ENCODE assay signal across 15 cellular contexts in the genomic region with DNA sequence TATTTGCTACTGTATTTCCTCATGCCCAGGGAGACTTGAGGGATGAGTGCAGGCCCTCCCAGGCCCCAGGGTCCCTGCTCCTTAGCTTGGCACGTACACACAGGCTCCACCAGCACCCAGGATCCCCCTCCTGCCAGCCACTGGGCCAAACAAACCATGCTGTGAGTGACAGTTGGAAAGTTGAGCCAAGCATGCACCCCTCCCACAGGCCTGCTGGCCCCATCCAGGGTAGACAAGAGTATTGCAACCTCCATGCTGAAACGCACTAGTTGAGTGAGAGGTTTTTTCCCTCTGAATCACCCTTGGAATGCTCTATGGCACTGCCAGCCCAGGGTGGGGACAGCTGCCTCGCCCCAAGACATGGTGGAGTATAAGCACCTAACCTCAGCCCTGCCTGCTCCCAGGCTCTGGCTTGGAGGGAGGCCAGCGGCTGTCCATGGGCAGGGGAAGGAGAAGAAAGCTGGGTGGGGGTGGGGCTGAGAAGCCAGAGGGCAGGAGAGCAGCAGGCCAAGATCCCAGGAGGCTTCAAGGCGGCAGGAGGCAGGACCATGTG. TPM values are rescaled to one million over a fixed set of nuclear protein-coding genes. Genes with fewer than 3 reads are reported as not detected.
DNase-seq lines count a peak whose midpoint lies in the region; ATAC-seq and TF ChIP-seq lines count a peak whose summit lies in the region.
"Had no signal": no experiment of that assay in that cellular context is flagged by ENCODE, and none has a peak within 500 bp of the region (broad histone marks: within the 10 kb centered on the region; RNA-seq: fewer than 3 reads in every experiment).

No MANE protein-coding gene starts in this region.

- H3F3A ChIP-seq in GM23338 (replicated peaks; ENCODE audit: low read depth), result no peaks in the 10 kb centered on the region

- peaks cover 11% of the 10 kb centered on the region for H3K4me1 Mint-ChIP-seq in GM23338
- H3K4me1 Mint-ChIP-seq: CD14-positive monocyte, immature natural killer cell had no signal

- no peaks in the 10 kb centered on the region for H3K79me2 ChIP-seq in GM23338 (replicated peaks; ENCODE audit: insufficient read depth)

- no peak for ATAC-seq in GM19452 (IDR thresholded peaks at IDR 0.05; ENCODE audit: unreplicated experiment)
- ATAC-seq in GM23338, result no peak

- peaks cover 10% of the 10 kb centered on the region for H3K9me3 Mint-ChIP-seq in GM23338
- H3K9me3 Mint-ChIP-seq: immature natural killer cell had no signal

- no peak overlapping the region for H2AFZ ChIP-seq in GM23338

- no peak overlapping the region for H3K4me3 Mint-ChIP-seq in GM23338
- H3K4me3 Mint-ChIP-seq: CD14-positive monocyte, immature natural killer cell had no signal

- TF ChIP-seq CTCF in RWPE1 (conservative IDR thresholded peaks at IDR 0.05; ENCODE audit: low read depth) (no peak), GM23338 (conservative IDR thresholded peaks at IDR 0.05; ENCODE audit: low read depth in 2 of 2) (no peak)

- H3K36me3 Mint-ChIP-seq in GM23338 (ENCODE audit: low read depth), result peaks cover 13% of the 10 kb centered on the region; the same call in 2 of the 3 replicates
- H3K36me3 Mint-ChIP-seq: CD14-positive monocyte, immature natural killer cell had no signal

- H3K4me2 ChIP-seq in GM23338, result no peak overlapping the region

- H3K9me2 ChIP-seq in GM23338 (ENCODE audit: insufficient read depth), result 0 out of 2 replicates have a peak, but pooled peaks cover 3% of the 10 kb centered on the region

- H3K27ac Mint-ChIP-seq in GM23338, result no peak overlapping the region
- H3K27ac Mint-ChIP-seq: CD14-positive monocyte, immature natural killer cell had no signal

- no peaks in the 10 kb centered on the region for H4K20me1 ChIP-seq in GM23338 (replicated peaks; ENCODE audit: insufficient read depth)

- no peak overlapping the region for H3K4me3 ChIP-seq in GM23338
- H3K4me3 ChIP-seq: HAP-1 had no signal

- CTCF ChIA-PET in RWPE1 (lab: Yijun Ruan, JAX), result no interaction called here

- H3K36me3 ChIP-seq in GM23338 (ENCODE audit: insufficient read depth), result no peaks in the 10 kb centered on the region
- H3K36me3 ChIP-seq: HAP-1 had no signal

- intact Hi-C loops in posterior vena cava (cut with DNase I), result no loop called here

- H3K27ac ChIP-seq in RWPE1 (peak overlapping the region; percentile 100), GM23338 (ENCODE audit: low read depth) (no peak overlapping the region)

- DNase-seq in EH (ENCODE audit: low read depth), result peak; percentile 67
- peak; percentile 89 for DNase-seq in RWPE1 (ENCODE audit: low spot score)
- DNase-seq in fibroblast of peridontal ligament (ENCODE audit: extremely low read depth), result peak; percentile 18
- DNase-seq in posterior vena cava (ENCODE audit: low spot score), result peak; percentile 55
- no peak for DNase-seq in cerebellar nuclear complex (lab: John Stamatoyannopoulos, UW)
- no peak for DNase-seq in ecto neural progenitor cell (ENCODE audit: low spot score)
- DNase-seq in GM23338 (ENCODE audit: low spot score), result no peak
- DNase-seq: activated CD4-positive, alpha-beta T cell treated with anti-CD3 and anti-CD28 coated beads for 4 hours; activated naive CD4-positive, alpha-beta T cell treated with anti-CD3 and anti-CD28 coated beads, Interleukin-2, amount 50 U/mL, for 16 hours; effector memory CD4-positive, alpha-beta T cell; immature natural killer cell; NCI-H2081 treated with DMSO at 0.1 percent for 48 hours had no signal

- 0 out of 2 replicates have a peak, but pooled peaks cover 3% of the 10 kb centered on the region for H3K4me1 ChIP-seq in GM23338 (ENCODE audit: insufficient read depth)
- H3K4me1 ChIP-seq: HAP-1 had no signal

- no peaks in the 10 kb centered on the region for H3K27me3 ChIP-seq in GM23338 (ENCODE audit: insufficient read depth)

- POLR2A ChIA-PET in RWPE1 (lab: Yijun Ruan, JAX; ENCODE audit: low non-redundant PET), result no interaction called here

- peaks cover 4% of the 10 kb centered on the region for H3K27me3 Mint-ChIP-seq in GM23338 (ENCODE audit: insufficient read depth, low read depth, poor library complexity)

TF ChIP-seq in GM23338, 12 proteins besides CTCF, POLR2A, EP300 and RAD21 (continues in another document):
- TF ChIP-seq EZH2phosphoT487 (IDR thresholded peaks at IDR 0.05; ENCODE audit: unreplicated experiment) (no peak), POLR2AphosphoS5 (IDR thresholded peaks at IDR 0.05; ENCODE audit: low read depth) (no peak)
- TF ChIP-seq, protein P1, sequence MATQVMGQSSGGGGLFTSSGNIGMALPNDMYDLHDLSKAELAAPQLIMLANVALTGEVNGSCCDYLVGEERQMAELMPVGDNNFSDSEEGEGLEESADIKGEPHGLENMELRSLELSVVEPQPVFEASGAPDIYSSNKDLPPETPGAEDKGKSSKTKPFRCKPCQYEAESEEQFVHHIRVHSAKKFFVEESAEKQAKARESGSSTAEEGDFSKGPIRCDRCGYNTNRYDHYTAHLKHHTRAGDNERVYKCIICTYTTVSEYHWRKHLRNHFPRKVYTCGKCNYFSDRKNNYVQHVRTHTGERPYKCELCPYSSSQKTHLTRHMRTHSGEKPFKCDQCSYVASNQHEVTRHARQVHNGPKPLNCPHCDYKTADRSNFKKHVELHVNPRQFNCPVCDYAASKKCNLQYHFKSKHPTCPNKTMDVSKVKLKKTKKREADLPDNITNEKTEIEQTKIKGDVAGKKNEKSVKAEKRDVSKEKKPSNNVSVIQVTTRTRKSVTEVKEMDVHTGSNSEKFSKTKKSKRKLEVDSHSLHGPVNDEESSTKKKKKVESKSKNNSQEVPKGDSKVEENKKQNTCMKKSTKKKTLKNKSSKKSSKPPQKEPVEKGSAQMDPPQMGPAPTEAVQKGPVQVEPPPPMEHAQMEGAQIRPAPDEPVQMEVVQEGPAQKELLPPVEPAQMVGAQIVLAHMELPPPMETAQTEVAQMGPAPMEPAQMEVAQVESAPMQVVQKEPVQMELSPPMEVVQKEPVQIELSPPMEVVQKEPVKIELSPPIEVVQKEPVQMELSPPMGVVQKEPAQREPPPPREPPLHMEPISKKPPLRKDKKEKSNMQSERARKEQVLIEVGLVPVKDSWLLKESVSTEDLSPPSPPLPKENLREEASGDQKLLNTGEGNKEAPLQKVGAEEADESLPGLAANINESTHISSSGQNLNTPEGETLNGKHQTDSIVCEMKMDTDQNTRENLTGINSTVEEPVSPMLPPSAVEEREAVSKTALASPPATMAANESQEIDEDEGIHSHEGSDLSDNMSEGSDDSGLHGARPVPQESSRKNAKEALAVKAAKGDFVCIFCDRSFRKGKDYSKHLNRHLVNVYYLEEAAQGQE (IDR thresholded peaks at IDR 0.05; ENCODE audit: unreplicated experiment), result no peak

RNA-seq across cellular contexts. Expression of a gene that starts 49.6 kb away (rescaled TPM):
- total RNA-seq in posterior vena cava, result 10 to 100 TPM; 13.4 to 26.6 TPM
- 1.5 and 2.2 TPM in 2 replicates for total RNA-seq in GM23338 (2014; rRNA removed; shearing (Covaris generic))
- 0.68 and 1.0 TPM in 2 replicates for polyA plus RNA-seq in GM23338 (2016; fragmentation: Nextera tagmentation; extraction: Ambion mirVana)
- polyA plus RNA-seq: CD14-positive monocyte had no signal

Comparison
In these comparisons a context has a peak if more than half of its experiments do, and no peak if none do; other contexts are left out.
1. DNase-seq: peak in EH (single experiment), RWPE1 (single experiment), fibroblast of peridontal ligament (single experiment) and posterior vena cava (single experiment); none in cerebellar nuclear complex (0 of 2), ecto neural progenitor cell (single experiment) and GM23338 (single experiment).